Comparison of ENCODE assay signal across 20 cellular contexts in the genomic region with DNA sequence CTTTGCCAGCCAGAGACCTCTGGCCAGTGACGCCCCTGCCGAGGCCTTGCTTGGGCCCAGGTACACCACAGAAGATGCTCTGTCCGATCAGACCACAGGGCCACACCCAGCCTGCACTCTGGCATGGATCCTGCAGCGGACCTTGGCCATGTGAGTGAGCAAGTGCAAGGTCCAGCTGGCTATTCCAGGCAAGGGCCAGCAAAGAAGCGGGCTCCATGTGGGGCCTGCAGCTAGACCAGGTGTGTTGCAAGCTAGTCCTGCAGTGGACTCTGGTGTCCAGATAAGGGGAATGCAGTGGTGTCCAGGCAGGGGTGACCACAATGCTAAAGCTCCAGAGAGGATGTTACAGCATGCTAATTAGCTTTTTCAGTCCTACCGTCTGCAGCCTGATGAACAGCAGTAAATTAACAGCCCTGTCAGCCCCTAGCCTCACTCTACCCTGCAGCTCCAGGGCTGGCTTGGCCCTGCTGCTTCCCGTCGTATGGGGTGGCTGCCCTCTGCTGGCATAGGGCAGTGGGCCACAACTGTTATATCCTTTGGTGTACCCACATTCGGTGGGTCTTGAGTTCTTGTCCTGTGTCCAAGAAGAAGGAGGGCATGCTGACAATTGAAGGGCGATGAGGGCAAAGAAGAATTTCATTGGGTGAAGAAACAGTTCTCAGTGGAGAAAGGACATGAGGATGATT.
DNase-seq lines count a peak whose midpoint lies in the region; ATAC-seq, FAIRE-seq and TF ChIP-seq lines count a peak whose summit lies in the region.
"Had no signal": no experiment of that assay in that cellular context is flagged by ENCODE, and none has a peak within 500 bp of the region (broad histone marks: within the 10 kb centered on the region; RNA-seq: fewer than 3 reads in every experiment).

No MANE protein-coding gene starts in this region.

- H3K4me3 ChIP-seq in PC-3 (ENCODE audit: low read length) (no peak overlapping the region), fibroblast of villous mesenchyme (ENCODE audit: low read depth, low read length) (no peak overlapping the region)
- H3K4me3 ChIP-seq: BLaER1, gastroesophageal sphincter, SJCRH30, tibial artery had no signal

- no peak overlapping the region for H3K4me2 ChIP-seq in PC-3 (ENCODE audit: low read length)
- H3K4me2 ChIP-seq: BLaER1 had no signal

- no peaks in the 10 kb centered on the region for H3K9me3 ChIP-seq in PC-3 (ENCODE audit: low read length)
- H3K9me3 ChIP-seq: BLaER1, gastroesophageal sphincter, SJCRH30, tibial artery had no signal

- FAIRE-seq in GM12891 (lab: Jason Lieb, UNC), result no peak

- H3K9me2 ChIP-seq in PC-3 (replicated peaks; ENCODE audit: low read length), result no peaks in the 10 kb centered on the region

- intact Hi-C loops in PC-3 (cut with micrococcal nuclease), result no loop called here

- H3K27ac ChIP-seq in PC-3 (ENCODE audit: low read length), result no peak overlapping the region
- H3K27ac ChIP-seq: BLaER1, gastroesophageal sphincter, SJCRH30, tibial artery had no signal

- CTCF ChIA-PET in PC-3 (lab: Charles Lee), result no interaction called here

- H4K20me1 ChIP-seq in PC-3 (ENCODE audit: low read length), result no peaks in the 10 kb centered on the region
- H4K20me1 ChIP-seq: BLaER1 had no signal

- TF ChIP-seq CTCF in PC-3 (conservative IDR thresholded peaks at IDR 0.05; ENCODE audit: low read depth, low read length), result peak; percentile 41
- peak; percentile 8 for TF ChIP-seq CTCF in fibroblast of villous mesenchyme (IDR thresholded peaks at IDR 0.05; ENCODE audit: insufficient read depth, low read depth, low read length)

- H3K79me2 ChIP-seq in PC-3 (ENCODE audit: low read length), result no peaks in the 10 kb centered on the region

- no peaks in the 10 kb centered on the region for H3K27me3 ChIP-seq in PC-3 (ENCODE audit: low read length)
- H3K27me3 ChIP-seq: BLaER1, gastroesophageal sphincter, SJCRH30, tibial artery had no signal

- H2AFZ ChIP-seq in PC-3 (ENCODE audit: low read length), result no peak overlapping the region

- H3K9ac ChIP-seq in PC-3 (ENCODE audit: low read length), result no peak overlapping the region
- H3K9ac ChIP-seq: BLaER1 had no signal

- peak; percentile 26 for DNase-seq in DMS 273 (lab: John Stamatoyannopoulos, UW; ENCODE audit: unreplicated experiment)
- DNase-seq in DMS 273 treated with DMSO at 0.1 percent for 48 hours (lab: John Stamatoyannopoulos, UW), result no peak
- no peak for DNase-seq in PC-3
- no peak for DNase-seq in fibroblast of villous mesenchyme (ENCODE audit: low read depth)
- DNase-seq in retina, result peak; percentile 4
- DNase-seq in GM12891 (ENCODE audit: insufficient read length, low spot score), result no peak
- DNase-seq: 8988T; activated CD4-positive, alpha-beta T cell treated with anti-CD3 and anti-CD28 coated beads, Interleukin-2, amount 10 ng/mL, durations not matched to agents 24 days and 14 days; activated naive CD4-positive, alpha-beta T cell treated with anti-CD3 and anti-CD28 coated beads, Interleukin-2, amount 10 ng/mL, durations not matched to agents 7 days and 5 days; naive thymus-derived CD4-positive, alpha-beta T cell; NCI-H187 treated with DMSO at 0.1 percent for 48 hours; NCI-H510A; SJCRH30; stimulated activated naive B cell treated with anti-CD40 and anti-IgM and Interleukin-4, amounts not matched to agents 10 μg/mL and 1 μg/mL and 100 μg/mL, for 72 hours; T1000; tibial artery had no signal

- H3F3A ChIP-seq in PC-3 (ENCODE audit: low read length, unreplicated experiment), result no peaks in the 10 kb centered on the region

- no peaks in the 10 kb centered on the region for H3K36me3 ChIP-seq in PC-3 (ENCODE audit: low read depth, low read length)
- H3K36me3 ChIP-seq: SJCRH30 had no signal

- no TSS peak for BruUV-seq in PC-3 (replicated peaks; lab: Mats Ljungman, UMichigan)

- H3K4me1 ChIP-seq in PC-3 (ENCODE audit: insufficient read depth, low read length), result peaks cover 15% of the 10 kb centered on the region
- H3K4me1 ChIP-seq: BLaER1, gastroesophageal sphincter, SJCRH30, tibial artery had no signal

- TF ChIP-seq POLR2A in GM12891 (IDR thresholded peaks at IDR 0.05; ENCODE audit: low read depth, low read length), result no peak

- POLR2A ChIA-PET in PC-3 (lab: Charles Lee; ENCODE audit: unreplicated experiment), result no interaction called here

- ATAC-seq in PC-3, result no peak
- no peak for ATAC-seq in GM19463 (IDR thresholded peaks at IDR 0.05; ENCODE audit: unreplicated experiment)
- ATAC-seq in GM21576 (IDR thresholded peaks at IDR 0.05; ENCODE audit: unreplicated experiment), result no peak
- ATAC-seq: gastroesophageal sphincter; naive thymus-derived CD4-positive, alpha-beta T cell; stimulated activated naive B cell treated with anti-CD40 and anti-IgM and Interleukin-4, amounts not matched to agents 10 μg/mL and 1 μg/mL and 100 μg/mL, for 72 hours had no signal

TF ChIP-seq in GM12891, 5 proteins besides CTCF, POLR2A, EP300 and RAD21:
- TF ChIP-seq POU2F2 (IDR thresholded peaks at IDR 0.05; ENCODE audit: low read depth, low read length) (no peak), SPI1 (IDR thresholded peaks at IDR 0.05; ENCODE audit: low read depth, low read length) (no peak), TAF1 (IDR thresholded peaks at IDR 0.05; ENCODE audit: low read depth, low read length) (no peak), PAX5 (IDR thresholded peaks at IDR 0.05; ENCODE audit: insufficient read depth, low read length, severe bottlenecking) (no peak), POLR2AphosphoS5 (IDR thresholded peaks at IDR 0.05; ENCODE audit: low read depth, low read length) (no peak)

Comparison
In these comparisons a context has a peak if more than half of its experiments do, and no peak if none do; other contexts are left out.
1. DNase-seq: peak in DMS 273 (single experiment) and retina (single experiment); none in DMS 273 treated with DMSO at 0.1 percent for 48 hours (single experiment), PC-3 (single experiment), fibroblast of villous mesenchyme (single experiment) and GM12891 (single experiment).